8 cellular contexts compared by ENCODE assay signal in the genomic region with DNA sequence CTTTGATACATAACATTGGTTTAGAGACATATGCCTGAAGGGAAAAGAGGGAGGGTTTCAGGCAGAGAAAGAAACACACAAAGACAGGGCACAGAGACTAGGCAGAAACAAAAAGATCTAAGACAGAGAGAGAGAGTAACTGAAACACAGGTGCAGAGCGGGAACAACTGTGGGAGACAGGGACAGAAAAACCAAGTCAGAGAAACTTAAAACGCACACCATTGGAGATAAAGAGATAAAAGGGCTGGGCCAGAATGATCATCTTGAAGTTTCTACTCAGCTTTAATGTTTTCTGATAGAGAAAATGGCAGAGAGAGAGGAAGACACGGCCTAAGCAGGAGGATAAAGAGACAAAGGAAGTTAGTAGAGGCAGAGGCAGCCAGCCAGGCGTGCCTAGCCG. TPM values are rescaled to one million over a fixed set of nuclear protein-coding genes. Genes with fewer than 3 reads are reported as not detected.
DNase-seq lines count a peak whose midpoint lies in the region; ATAC-seq, FAIRE-seq and TF ChIP-seq lines count a peak whose summit lies in the region.

No MANE protein-coding gene starts in this region.

- H3K27me3 Mint-ChIP-seq in IgD-negative memory B cell (no peaks in the 10 kb centered on the region), nephron (ENCODE audit: low read depth) (no peaks in the 10 kb centered on the region)
- H3K27me3 Mint-ChIP-seq in central memory CD8-positive, alpha-beta T cell: no peaks in the 10 kb centered on the region

- DNase-seq in central memory CD8-positive, alpha-beta T cell (ENCODE audit: low spot score in 2 of 2): no peak
- no peak for DNase-seq in HTR-8/SVneo (ENCODE audit: insufficient read length, low spot score)
- no peak for DNase-seq in DMS 273 (lab: John Stamatoyannopoulos, UW; ENCODE audit: unreplicated experiment)
- DNase-seq in NOMO-1 (lab: John Stamatoyannopoulos, UW; ENCODE audit: unreplicated experiment in 2 of 2): no peak

- H3K4me3 Mint-ChIP-seq in IgD-negative memory B cell: peak overlapping the region; percentile 80 to 92 (median 86)
- peak overlapping the region; percentile 73 for H3K4me3 Mint-ChIP-seq in central memory CD8-positive, alpha-beta T cell
- peak overlapping the region; percentile 84 to 86 (median 84) for H3K4me3 Mint-ChIP-seq in nephron

- peak overlapping the region; percentile 7; the same call in 1 of the 2 replicates for H3K27ac ChIP-seq in C4-2B

- no peak for TF ChIP-seq CTCF in C4-2B (conservative IDR thresholded peaks at IDR 0.05)
- no peak for TF ChIP-seq CTCF in nephron (IDR thresholded peaks at IDR 0.05; ENCODE audit: unreplicated experiment in 3 of 3)

- no peaks in the 10 kb centered on the region for H3K9me3 Mint-ChIP-seq in IgD-negative memory B cell
- no peaks in the 10 kb centered on the region for H3K9me3 Mint-ChIP-seq in central memory CD8-positive, alpha-beta T cell
- H3K9me3 Mint-ChIP-seq in nephron: no peaks in the 10 kb centered on the region

- H3K36me3 Mint-ChIP-seq in IgD-negative memory B cell (peaks cover 4% of the 10 kb centered on the region), nephron (ENCODE audit: low read depth) (peaks cover 8% of the 10 kb centered on the region)
- peaks cover 3% of the 10 kb centered on the region for H3K36me3 Mint-ChIP-seq in central memory CD8-positive, alpha-beta T cell (ENCODE audit: insufficient read depth)

- FAIRE-seq in HTR-8/SVneo (lab: Jason Lieb, UNC): no peak

- peak overlapping the region in 1 of 3 donors; percentile 22 for H3K27ac Mint-ChIP-seq in IgD-negative memory B cell
- peak overlapping the region; percentile 76 for H3K27ac Mint-ChIP-seq in central memory CD8-positive, alpha-beta T cell (ENCODE audit: low read depth)
- peak overlapping the region; percentile 79 to 92 (median 86) for H3K27ac Mint-ChIP-seq in nephron

- no peak for ATAC-seq in central memory CD8-positive, alpha-beta T cell (replicated peaks; ENCODE audit: extremely low read depth, poor library complexity, severe bottlenecking)
- no peak for ATAC-seq in GM21723 (IDR thresholded peaks at IDR 0.05; ENCODE audit: unreplicated experiment)

- H3K4me1 Mint-ChIP-seq in IgD-negative memory B cell (peaks cover 15 to 19% (median 17%) of the 10 kb centered on the region in 3 donors), nephron (peaks cover 30% of the 10 kb centered on the region)
- peaks cover 26% of the 10 kb centered on the region for H3K4me1 Mint-ChIP-seq in central memory CD8-positive, alpha-beta T cell

RNA-seq across cellular contexts. Expression of gene UNC5CL, which starts 11.8 kb away (rescaled TPM):
- 0.76 TPM for polyA plus RNA-seq in IgD-negative memory B cell

RNA-seq across cellular contexts. Expression of gene TSPO2, which starts 15.0 kb away (rescaled TPM):
- polyA plus RNA-seq in IgD-negative memory B cell: not detected

RNA-seq across cellular contexts. Expression of gene APOBEC2, which starts 25.8 kb away (rescaled TPM):
- 0.33 TPM for polyA plus RNA-seq in IgD-negative memory B cell

RNA-seq across cellular contexts. Expression of gene OARD1, which starts 44.9 kb away (rescaled TPM):
- polyA plus RNA-seq in IgD-negative memory B cell: 58.3 TPM

RNA-seq across cellular contexts. Expression of gene NFYA, which starts 45.5 kb away (rescaled TPM):
- 19.1 TPM for polyA plus RNA-seq in IgD-negative memory B cell
